ENCODE assay signal across 1 cellular context in the genomic region with DNA sequence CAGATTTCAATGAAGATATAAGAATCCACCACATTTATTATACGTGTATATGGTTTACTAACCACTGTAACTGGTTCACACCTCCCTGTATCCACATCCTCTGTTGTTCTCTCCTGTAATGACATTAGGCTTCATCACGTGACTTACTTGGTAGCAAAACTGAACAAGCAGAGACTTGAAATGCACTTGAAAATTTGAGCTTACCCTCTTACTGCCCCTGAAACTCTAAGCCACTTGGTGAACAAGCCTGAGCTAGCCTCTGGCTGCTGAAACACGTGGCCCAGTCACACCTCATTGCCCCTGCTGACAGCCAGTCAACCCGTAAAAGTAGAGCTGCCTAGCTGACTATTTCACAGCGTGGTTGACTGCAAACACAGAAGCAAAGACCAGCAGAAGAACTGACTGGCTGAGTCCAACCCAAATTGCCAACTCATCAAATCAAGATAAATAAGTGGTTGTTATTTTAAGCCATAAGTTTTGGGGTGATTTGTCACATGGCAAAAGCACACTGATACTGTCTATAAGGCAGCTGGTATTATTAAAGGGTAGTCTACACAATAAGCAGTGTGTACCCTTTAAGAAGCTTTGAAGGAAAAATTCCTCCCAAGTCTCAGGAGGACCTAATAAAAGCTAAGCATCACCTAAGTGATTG.
TF ChIP-seq lines count a peak whose summit lies in the region.

No MANE protein-coding gene starts in this region.

TF ChIP-seq in GM12878, 131 proteins besides CTCF, POLR2A, EP300 and RAD21 (continued from another document):
- peak; percentile 65 for TF ChIP-seq E2F8 (IDR thresholded peaks at IDR 0.05; ENCODE audit: low read depth, partially characterized antibody)
- no peak for TF ChIP-seq GABPA (IDR thresholded peaks at IDR 0.05; ENCODE audit: low read depth)
- peak; percentile 70 to 85; a peak in 3 of 4 replicates for TF ChIP-seq IKZF2 (IDR thresholded peaks at IDR 0.05)
- 0 out of 2 replicates have a peak, but pooled peaks have one; percentile 26 for TF ChIP-seq CBFB (IDR thresholded peaks at IDR 0.05; ENCODE audit: low read depth)
- no peak for TF ChIP-seq EZH2 (IDR thresholded peaks at IDR 0.05; ENCODE audit: borderline replicate concordance, control insufficient read depth, low read depth, low read length)
